Comparison of ENCODE assay signal across 8 cellular contexts in the genomic region with DNA sequence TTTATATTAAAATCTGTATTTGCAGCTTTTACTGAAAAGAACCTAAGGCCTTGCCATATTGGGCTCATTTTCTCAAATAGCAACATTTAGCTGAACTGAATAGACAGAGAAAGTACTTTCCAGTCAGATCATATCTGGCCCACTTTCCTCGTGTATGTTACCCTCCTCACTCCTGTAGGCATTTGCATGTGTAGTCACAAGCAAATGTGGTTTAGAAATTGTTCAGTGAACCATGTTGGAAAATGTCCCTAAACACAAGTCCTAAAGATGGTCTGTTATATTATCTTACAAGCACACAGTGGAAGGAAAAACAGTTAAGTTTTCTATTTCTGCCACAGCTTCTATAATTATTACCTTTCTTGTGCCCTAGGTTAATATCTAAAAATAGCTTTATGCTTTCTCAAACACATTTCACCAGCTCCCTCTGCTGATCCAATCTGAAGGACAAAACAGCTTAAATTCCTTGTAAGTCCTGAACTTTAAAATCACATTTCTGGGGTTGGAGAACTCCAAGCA. TPM values are rescaled to one million over a fixed set of nuclear protein-coding genes. Genes with fewer than 3 reads are reported as not detected.
DNase-seq lines count a peak whose midpoint lies in the region; ATAC-seq and TF ChIP-seq lines count a peak whose summit lies in the region.

No MANE protein-coding gene starts in this region.

- DNase-seq in activated CD8-positive, alpha-beta T cell treated with anti-CD3 and anti-CD28 coated beads for 36 hours, result no peak
- no peak for DNase-seq in activated CD8-positive, alpha-beta T cell treated with anti-CD3 and anti-CD28 coated beads, Interleukin-2, amount 10 ng/mL, durations not matched to agents 7 days and 5 days
- DNase-seq in MCF 10A (ENCODE audit: unreplicated experiment), result no peak
- DNase-seq in stimulated activated effector memory CD8-positive, alpha-beta T cell treated with anti-CD3 and anti-CD28 coated beads, Interleukin-12 subunit alpha, Interleukin-12 subunit beta, amount 100 ng/mL, for 72 hours (ENCODE audit: low spot score in 2 of 2), result no peak
- no peak for DNase-seq in activated effector memory CD4-positive, alpha-beta T cell treated with Interleukin-2 at 50 U/mL for 16 hours
- no peak for DNase-seq in activated CD4-positive, CD25-positive, alpha-beta regulatory T cell treated with anti-CD3 and anti-CD28 coated beads, Interleukin-2, amount 50 U/mL, for 72 hours
- no peak for DNase-seq in H4 (ENCODE audit: low spot score)

- H3K27ac Mint-ChIP-seq in activated CD8-positive, alpha-beta T cell treated with anti-CD3 and anti-CD28 coated beads for 36 hours, result peak overlapping the region; percentile 71
- H3K27ac Mint-ChIP-seq in activated CD8-positive, alpha-beta T cell treated with anti-CD3 and anti-CD28 coated beads, Interleukin-2, amount 10 ng/mL, durations not matched to agents 7 days and 5 days, result no peak overlapping the region
- peak overlapping the region; percentile 79 for H3K27ac Mint-ChIP-seq in MCF 10A (ENCODE audit: low read depth, unreplicated experiment)
- peak overlapping the region; percentile 86 for H3K27ac Mint-ChIP-seq in stimulated activated effector memory CD8-positive, alpha-beta T cell treated with anti-CD3 and anti-CD28 coated beads, Interleukin-12 subunit alpha, Interleukin-12 subunit beta, amount 100 ng/mL, for 72 hours

- H3K4me3 Mint-ChIP-seq in activated CD8-positive, alpha-beta T cell treated with anti-CD3 and anti-CD28 coated beads for 36 hours, result peak overlapping the region; percentile 75
- H3K4me3 Mint-ChIP-seq in activated CD8-positive, alpha-beta T cell treated with anti-CD3 and anti-CD28 coated beads, Interleukin-2, amount 10 ng/mL, durations not matched to agents 7 days and 5 days, result no peak overlapping the region
- H3K4me3 Mint-ChIP-seq in MCF 10A (ENCODE audit: unreplicated experiment), result no peak overlapping the region
- peak overlapping the region; percentile 63 for H3K4me3 Mint-ChIP-seq in stimulated activated effector memory CD8-positive, alpha-beta T cell treated with anti-CD3 and anti-CD28 coated beads, Interleukin-12 subunit alpha, Interleukin-12 subunit beta, amount 100 ng/mL, for 72 hours

- intact Hi-C loops in activated CD8-positive, alpha-beta T cell treated with anti-CD3 and anti-CD28 coated beads for 36 hours (cut with micrococcal nuclease), result no loop called here
- intact Hi-C loops in MCF 10A (cut with micrococcal nuclease), result loop anchor here (1.0 to 10.0 kb wide), 4 partner anchors 68 to 232 kb away; no protein-coding TSS in a partner anchor

- peak; percentile 5 for ATAC-seq in activated CD8-positive, alpha-beta T cell treated with anti-CD3 and anti-CD28 coated beads for 36 hours
- ATAC-seq in activated CD8-positive, alpha-beta T cell treated with anti-CD3 and anti-CD28 coated beads, Interleukin-2, amount 10 ng/mL, durations not matched to agents 7 days and 5 days, result no peak
- ATAC-seq in HG03045 (IDR thresholded peaks at IDR 0.05; ENCODE audit: unreplicated experiment), result peak; percentile 25
- no peak for ATAC-seq in stimulated activated effector memory CD8-positive, alpha-beta T cell treated with anti-CD3 and anti-CD28 coated beads, Interleukin-12 subunit alpha, Interleukin-12 subunit beta, amount 100 ng/mL, for 72 hours

- BruUV-seq in MCF 10A (replicated peaks; lab: Mats Ljungman, UMichigan), result no TSS peak

- no peaks in the 10 kb centered on the region for H3K36me3 Mint-ChIP-seq in activated CD8-positive, alpha-beta T cell treated with anti-CD3 and anti-CD28 coated beads for 36 hours (ENCODE audit: low read depth)
- H3K36me3 Mint-ChIP-seq in activated CD8-positive, alpha-beta T cell treated with anti-CD3 and anti-CD28 coated beads, Interleukin-2, amount 10 ng/mL, durations not matched to agents 7 days and 5 days (ENCODE audit: low read depth), result no peaks in the 10 kb centered on the region
- no peaks in the 10 kb centered on the region for H3K36me3 Mint-ChIP-seq in MCF 10A (ENCODE audit: insufficient read depth, unreplicated experiment)
- H3K36me3 Mint-ChIP-seq in stimulated activated effector memory CD8-positive, alpha-beta T cell treated with anti-CD3 and anti-CD28 coated beads, Interleukin-12 subunit alpha, Interleukin-12 subunit beta, amount 100 ng/mL, for 72 hours, result no peaks in the 10 kb centered on the region

- POLR2A ChIA-PET in activated CD8-positive, alpha-beta T cell treated with anti-CD3 and anti-CD28 coated beads for 36 hours (lab: Charles Lee), result no interaction called here
- POLR2A ChIA-PET in activated CD8-positive, alpha-beta T cell treated with anti-CD3 and anti-CD28 coated beads, Interleukin-2, amount 10 ng/mL, durations not matched to agents 7 days and 5 days (lab: Charles Lee), result interaction anchor here (0.5 to 1.1 kb wide), 2 partner anchors 172 to 232 kb away, joined by 3 to 8 read pairs; partner anchors contain the start of gene PRRC2C
- POLR2A ChIA-PET in MCF 10A (lab: Yijun Ruan, JAX), result interaction anchor here (0.6 to 3.1 kb wide), 22 partner anchors 12 to 232 kb away, joined by 3 to 41 read pairs (median 4); partner anchors contain the start of gene PRRC2C

- no peak for TF ChIP-seq CTCF in activated CD8-positive, alpha-beta T cell treated with anti-CD3 and anti-CD28 coated beads for 36 hours (IDR thresholded peaks at IDR 0.05)
- no peak for TF ChIP-seq CTCF in MCF 10A (IDR thresholded peaks at IDR 0.05; ENCODE audit: unreplicated experiment)

- H3K27me3 Mint-ChIP-seq in activated CD8-positive, alpha-beta T cell treated with anti-CD3 and anti-CD28 coated beads for 36 hours, result no peaks in the 10 kb centered on the region
- H3K27me3 Mint-ChIP-seq in activated CD8-positive, alpha-beta T cell treated with anti-CD3 and anti-CD28 coated beads, Interleukin-2, amount 10 ng/mL, durations not matched to agents 7 days and 5 days (ENCODE audit: low read depth), result no peaks in the 10 kb centered on the region
- H3K27me3 Mint-ChIP-seq in MCF 10A (ENCODE audit: insufficient read depth, unreplicated experiment), result no peaks in the 10 kb centered on the region

- H3K4me1 Mint-ChIP-seq in activated CD8-positive, alpha-beta T cell treated with anti-CD3 and anti-CD28 coated beads for 36 hours (ENCODE audit: low read depth), result peaks cover 13% of the 10 kb centered on the region
- H3K4me1 Mint-ChIP-seq in activated CD8-positive, alpha-beta T cell treated with anti-CD3 and anti-CD28 coated beads, Interleukin-2, amount 10 ng/mL, durations not matched to agents 7 days and 5 days (ENCODE audit: low read depth), result peaks cover 12% of the 10 kb centered on the region
- H3K4me1 Mint-ChIP-seq in MCF 10A (ENCODE audit: insufficient read depth, unreplicated experiment), result peaks cover 6% of the 10 kb centered on the region
- H3K4me1 Mint-ChIP-seq in stimulated activated effector memory CD8-positive, alpha-beta T cell treated with anti-CD3 and anti-CD28 coated beads, Interleukin-12 subunit alpha, Interleukin-12 subunit beta, amount 100 ng/mL, for 72 hours, result peaks cover 8% of the 10 kb centered on the region

- H3K9me3 Mint-ChIP-seq in activated CD8-positive, alpha-beta T cell treated with anti-CD3 and anti-CD28 coated beads for 36 hours, result no peaks in the 10 kb centered on the region
- H3K9me3 Mint-ChIP-seq in activated CD8-positive, alpha-beta T cell treated with anti-CD3 and anti-CD28 coated beads, Interleukin-2, amount 10 ng/mL, durations not matched to agents 7 days and 5 days (ENCODE audit: insufficient read depth), result no peaks in the 10 kb centered on the region
- H3K9me3 Mint-ChIP-seq in MCF 10A (ENCODE audit: unreplicated experiment), result no peaks in the 10 kb centered on the region
- no peaks in the 10 kb centered on the region for H3K9me3 Mint-ChIP-seq in stimulated activated effector memory CD8-positive, alpha-beta T cell treated with anti-CD3 and anti-CD28 coated beads, Interleukin-12 subunit alpha, Interleukin-12 subunit beta, amount 100 ng/mL, for 72 hours

- CTCF ChIA-PET in activated CD8-positive, alpha-beta T cell treated with anti-CD3 and anti-CD28 coated beads for 36 hours (lab: Charles Lee), result interaction anchor here (0.8 to 3.8 kb wide), 43 partner anchors 8 to 657 kb away, joined by 3 to 71 read pairs (median 5); partner anchors contain the start of genes FMO1 and FMO3
- CTCF ChIA-PET in activated CD8-positive, alpha-beta T cell treated with anti-CD3 and anti-CD28 coated beads, Interleukin-2, amount 10 ng/mL, durations not matched to agents 7 days and 5 days (lab: Charles Lee), result interaction anchor here (0.6 to 3.2 kb wide), 40 partner anchors 9 to 1419 kb away, joined by 3 to 66 read pairs (median 4); partner anchors contain the start of genes FMO1, GORAB, PRRC2C and SCYL3
- CTCF ChIA-PET in MCF 10A (lab: Yijun Ruan, JAX), result interaction anchor here (0.6 to 4.5 kb wide), 92 partner anchors 9 to 1311 kb away, joined by 3 to 651 read pairs (median 6); partner anchors contain the start of genes FMO1, FMO3 and PRRC2C

RNA-seq across cellular contexts. Expression of gene FMO4, which starts 0.6 kb away (rescaled TPM):
- total RNA-seq in activated CD8-positive, alpha-beta T cell treated with anti-CD3 and anti-CD28 coated beads for 36 hours, result 1 to 10 TPM; 1.6 to 2.5 TPM
- 1 to 10 TPM; 1.4 to 1.5 TPM for total RNA-seq in activated CD8-positive, alpha-beta T cell treated with anti-CD3 and anti-CD28 coated beads, Interleukin-2, amount 10 ng/mL, durations not matched to agents 7 days and 5 days
- total RNA-seq in MCF 10A (2022), result 0.63 and 1.5 TPM in 2 replicates
- total RNA-seq in H4 (2014; rRNA removed; shearing (Covaris generic)), result 4.5 and 5.8 TPM in 2 replicates

Comparison
In these comparisons a context has a peak if more than half of its experiments do, and no peak if none do; other contexts are left out.
1. ATAC-seq: peak in activated CD8-positive, alpha-beta T cell treated with anti-CD3 and anti-CD28 coated beads for 36 hours (single experiment) and HG03045 (single experiment); none in activated CD8-positive, alpha-beta T cell treated with anti-CD3 and anti-CD28 coated beads, Interleukin-2, amount 10 ng/mL, durations not matched to agents 7 days and 5 days (single experiment) and stimulated activated effector memory CD8-positive, alpha-beta T cell treated with anti-CD3 and anti-CD28 coated beads, Interleukin-12 subunit alpha, Interleukin-12 subunit beta, amount 100 ng/mL, for 72 hours (single experiment).
2. H3K4me3 Mint-ChIP-seq: peak in activated CD8-positive, alpha-beta T cell treated with anti-CD3 and anti-CD28 coated beads for 36 hours (single experiment) and stimulated activated effector memory CD8-positive, alpha-beta T cell treated with anti-CD3 and anti-CD28 coated beads, Interleukin-12 subunit alpha, Interleukin-12 subunit beta, amount 100 ng/mL, for 72 hours (single experiment); none in activated CD8-positive, alpha-beta T cell treated with anti-CD3 and anti-CD28 coated beads, Interleukin-2, amount 10 ng/mL, durations not matched to agents 7 days and 5 days (single experiment) and MCF 10A (single experiment).